Comparison of ENCODE assay signal across 9 cellular contexts in genomic region chr6:27948237-27948636, GRCh38. TPM values are rescaled to one million over a fixed set of nuclear protein-coding genes. Genes with fewer than 3 reads are reported as not detected.
"Had no signal": no experiment of that assay in that cellular context is flagged by ENCODE, and none has a peak within 500 bp of the region (broad histone marks: within the 10 kb centered on the region; RNA-seq: fewer than 3 reads in every experiment).

No MANE protein-coding gene starts in this region.

- DNase-seq: GDM1, GF-D8 had no signal

- ATAC-seq: GM12878 had no signal

- FAIRE-seq: G401.6, GM12878, GM12891, GM12892, GM18507, GM19239 had no signal

- H3K4me3 ChIP-seq: GM12878 had no signal

RNA-seq across cellular contexts. Expression of gene OR2B6, which starts 8.8 kb away (rescaled TPM):
- total RNA-seq: G401 had no signal

RNA-seq across cellular contexts. Expression of gene OR2B2, which starts 36.0 kb away (rescaled TPM):
- total RNA-seq: G401, GM12878 had no signal
- polyA plus RNA-seq: GM12878 had no signal
